Comparison of ENCODE assay signal across 21 cellular contexts in genomic region chr16:5852151-5852550, GRCh38.
"Had no signal": no experiment of that assay in that cellular context is flagged by ENCODE, and none has a peak within 500 bp of the region (broad histone marks: within the 10 kb centered on the region; RNA-seq: fewer than 3 reads in every experiment).

No MANE protein-coding gene starts in this region.

- H2AFZ ChIP-seq: hepatocyte had no signal

- DNase-seq: dorsolateral prefrontal cortex; effector CD8-positive, alpha-beta T cell; foreskin melanocyte; head of caudate nucleus; kidney; left colon; left ventricle myocardium superior; naive thymus-derived CD4-positive, alpha-beta T cell; nephron progenitor cell; psoas muscle; retina; right lobe of liver; stimulated activated CD4-positive, alpha-beta T cell treated with anti-CD3 and anti-CD28 coated beads, Interleukin-4, amount 100 ng/mL, for 1 hour; stimulated activated CD8-positive, alpha-beta memory T cell treated with anti-CD3 and anti-CD28 coated beads, Interleukin-4, amount 100 ng/mL, for 48 hours; stimulated activated naive CD8-positive, alpha-beta T cell treated with anti-CD3 and anti-CD28 coated beads, Interleukin-15, Interleukin-2, amounts not matched to agents 100 U/mL and 50 U/mL, for 24 hours; thyroid gland; uterus had no signal

- H3K27ac ChIP-seq: dorsolateral prefrontal cortex, hepatocyte, psoas muscle, right lobe of liver, suprapubic skin, thyroid gland, uterus had no signal

- H3K4me3 ChIP-seq: dorsolateral prefrontal cortex, hepatocyte, lung, psoas muscle, right lobe of liver, suprapubic skin, thyroid gland, uterus had no signal

- H3K4me2 ChIP-seq: hepatocyte had no signal

- H3K79me2 ChIP-seq: hepatocyte had no signal

- H3K27me3 ChIP-seq: hepatocyte, right lobe of liver, suprapubic skin, thyroid gland, uterus had no signal

- ATAC-seq: left colon; left ventricle myocardium superior; naive thymus-derived CD4-positive, alpha-beta T cell; psoas muscle; right lobe of liver; stimulated activated effector memory CD8-positive, alpha-beta T cell treated with anti-CD3 and anti-CD28 coated beads, Interleukin-12 subunit alpha, Interleukin-12 subunit beta, amount 100 ng/mL, for 72 hours; stimulated activated naive CD8-positive, alpha-beta T cell treated with anti-CD3 and anti-CD28 coated beads, Interleukin-15, Interleukin-2, amounts not matched to agents 100 U/mL and 50 U/mL, for 24 hours had no signal

- H3K4me1 ChIP-seq: psoas muscle, right lobe of liver, suprapubic skin, thyroid gland, uterus had no signal

- H3K36me3 ChIP-seq: right lobe of liver, suprapubic skin, thyroid gland, uterus had no signal
